Comparison of ENCODE assay signal across 8 cellular contexts in genomic region chr19:3625996-3626472, GRCh38. TPM values are rescaled to one million over a fixed set of nuclear protein-coding genes. Genes with fewer than 3 reads are reported as not detected.
DNase-seq lines count a peak whose midpoint lies in the region; ATAC-seq, FAIRE-seq and TF ChIP-seq lines count a peak whose summit lies in the region.

No MANE protein-coding gene starts in this region.

- H3K4me2 ChIP-seq in HepG2 (ENCODE audit: low read depth, low read length), result peak overlapping the region; percentile 90

- FAIRE-seq in HepG2 (lab: Jason Lieb, UNC), result no peak

- CTCF ChIA-PET in HepG2 (lab: Yijun Ruan, JAX; ENCODE audit: low intra/inter-chr PET ratio, low total read pairs), result no interaction called here

- H3K9me3 ChIP-seq in HepG2 (ENCODE audit: low read length) (no peaks in the 10 kb centered on the region), upper lobe of right lung (no peaks in the 10 kb centered on the region)

- TF ChIP-seq EP300 in HepG2 (IDR thresholded peaks at IDR 0.05; ENCODE audit: low read depth in 2 of 2, low read length in 2 of 2) (no peak), HepG2 (CRISPR knock-in tag; IDR thresholded peaks at IDR 0.05; ENCODE audit: borderline replicate concordance) (no peak)

- peak overlapping the region; percentile 97 for H3K27ac ChIP-seq in HepG2 (ENCODE audit: extremely low read length, insufficient read depth, low read length)
- H3K27ac ChIP-seq in upper lobe of right lung, result peak overlapping the region; percentile 93

- peaks cover 8% of the 10 kb centered on the region; the same call in 1 of the 2 replicates for H4K20me1 ChIP-seq in HepG2 (ENCODE audit: insufficient read depth, low read length)

- in situ Hi-C loops in HepG2 (cut with HindIII; ENCODE audit: extremely low pct_ligation_motif_present, low pct_unique_long_range_greater_than_20kb), result no loop called here

- peaks cover 18% of the 10 kb centered on the region for H3K4me1 ChIP-seq in HepG2 (ENCODE audit: insufficient read depth, low read length)
- H3K4me1 ChIP-seq in upper lobe of right lung, result peaks cover 15% of the 10 kb centered on the region

- DNase-seq in GM12865 (ENCODE audit: low read depth) (no peak), astrocyte of the hippocampus (ENCODE audit: low read depth, low spot score) (peak; percentile 30), HepG2 (ENCODE audit: low spot score) (no peak), upper lobe of right lung (no peak), NCI-H748 (lab: John Stamatoyannopoulos, UW; ENCODE audit: unreplicated experiment) (no peak)

- POLR2A ChIA-PET in HepG2 (lab: Yijun Ruan, JAX), result no interaction called here

- TSS peak; percentile 59 for BruUV-seq in HepG2 (replicated peaks; lab: Mats Ljungman, UMichigan)

- H3K27me3 ChIP-seq in HepG2 (ENCODE audit: control insufficient read depth in 1 of 2, insufficient read depth in 2 of 2, low read length in 2 of 2) (no peaks in the 10 kb centered on the region; a peak in 1 of 5 replicates), upper lobe of right lung (no peaks in the 10 kb centered on the region)

- no peak overlapping the region for H2AFZ ChIP-seq in HepG2 (ENCODE audit: low read length)

- peak overlapping the region; percentile 90 for H3K9ac ChIP-seq in HepG2 (ENCODE audit: insufficient read depth, low read depth, low read length)

- no peak for TF ChIP-seq RAD21 in HepG2 (CRISPR knock-in tag; IDR thresholded peaks at IDR 0.05)

- TF ChIP-seq POLR2A in HepG2 (IDR thresholded peaks at IDR 0.05; ENCODE audit: insufficient read depth in 1 of 2, low read depth in 2 of 2, low read length in 2 of 2), result no peak

- under 1% methylated on average over 21 of the region's 21 CpGs for WGBS in HepG2 (ENCODE audit: low lambda C conversion rate)

- intact Hi-C loops in HepG2 (cut with micrococcal nuclease; ENCODE audit: unreplicated experiment) (loop anchor here (5.0 kb wide), 1 partner anchor 716 kb away; the partner anchor contains the start of gene MPND), upper lobe of right lung (cut with DNase I) (no loop called here)

- peak overlapping the region; percentile 87 for H3K4me3 ChIP-seq in GM12865 (ENCODE audit: low read depth, low read length)
- peak overlapping the region; percentile 86 to 91 (median 89) for H3K4me3 ChIP-seq in HepG2 (replicated peaks in 1 of 3; ENCODE audit: insufficient read depth in 1 of 3, low read depth in 2 of 3, low read length in 3 of 3)
- H3K4me3 ChIP-seq in upper lobe of right lung, result peak overlapping the region; percentile 77

- peaks cover 20% of the 10 kb centered on the region for H3K79me2 ChIP-seq in HepG2 (ENCODE audit: insufficient read depth, low read length)

- ATAC-seq in HG03521 (IDR thresholded peaks at IDR 0.05; ENCODE audit: unreplicated experiment), result peak; percentile 4
- peak; percentile 27 for ATAC-seq in HepG2
- ATAC-seq in upper lobe of right lung, result no peak
- no peak for ATAC-seq in HG02623 (IDR thresholded peaks at IDR 0.05; ENCODE audit: unreplicated experiment)
- ATAC-seq in GM18868 (IDR thresholded peaks at IDR 0.05; ENCODE audit: unreplicated experiment), result no peak

- H3K36me3 ChIP-seq in HepG2 (replicated peaks in 1 of 2; ENCODE audit: control insufficient read depth in 1 of 2, insufficient read depth in 2 of 2, low read length in 2 of 2), result peaks cover 4 to 5% of the 10 kb centered on the region in 2 experiments; a peak in 2 of 5 replicates
- peaks cover 17% of the 10 kb centered on the region for H3K36me3 ChIP-seq in upper lobe of right lung

- TF ChIP-seq CTCF in GM12865 (IDR thresholded peaks at IDR 0.05; ENCODE audit: insufficient read depth, low read depth, low read length, missing control alignments) (no peak), HepG2 (CRISPR knock-in tag; IDR thresholded peaks at IDR 0.05) (no peak), upper lobe of right lung (IDR thresholded peaks at IDR 0.05) (no peak)

RNA-seq across cellular contexts. Expression of gene CACTIN, which starts 0.6 kb away (rescaled TPM):
- total RNA-seq in HepG2 (2016; rRNA removed; fragmentation: Illumina TruSeq; extraction: Trizol) (11.1 and 16.6 TPM in 2 replicates), upper lobe of right lung (24.3 TPM)
- total RNA-seq in HepG2 (2016; cell fraction: cytosol; rRNA removed; fragmentation: Illumina TruSeq; extraction: Trizol; ENCODE audit: low read depth), result 2.8 and 3.1 TPM in 2 replicates
- 11.2 and 17.9 TPM in 2 replicates for total RNA-seq in HepG2 (2016; cell fraction: insoluble cytoplasmic fraction; rRNA removed; fragmentation: Illumina TruSeq; extraction: Trizol)
- 4.7 and 5.6 TPM in 2 replicates for total RNA-seq in HepG2 (2016; cell fraction: membrane; rRNA removed; fragmentation: Illumina TruSeq; extraction: Trizol)
- 9.0 and 11.6 TPM in 2 replicates for total RNA-seq in HepG2 (2016; cell fraction: nucleus; rRNA removed; fragmentation: Illumina TruSeq; extraction: Trizol)
- 10.0 and 11.5 TPM in 2 replicates for polyA plus RNA-seq in HepG2 (2011; rRNA removed)
- 6.6 and 11.2 TPM in 2 replicates for polyA plus RNA-seq in HepG2 (2011; cell fraction: cytosol; rRNA removed)
- 31.8 and 41.5 TPM in 2 replicates for polyA plus RNA-seq in HepG2 (2011; cell fraction: nucleus; rRNA removed)
- polyA plus RNA-seq in HepG2 (2012), result 5.7 and 5.8 TPM in 2 replicates
- polyA plus RNA-seq in HepG2 (2016; cell fraction: cytosol; fragmentation: Illumina TruSeq; extraction: Trizol; ENCODE audit: low read depth), result 1.7 and 1.8 TPM in 2 replicates
- 10.2 and 13.0 TPM in 2 replicates for polyA plus RNA-seq in HepG2 (2016; cell fraction: insoluble cytoplasmic fraction; fragmentation: Illumina TruSeq; extraction: Trizol; ENCODE audit: low read depth)
- polyA plus RNA-seq in HepG2 (2016; cell fraction: membrane; fragmentation: Illumina TruSeq; extraction: Trizol; ENCODE audit: low read depth), result 3.7 and 4.0 TPM in 2 replicates
- 28.6 and 30.2 TPM in 2 replicates for polyA plus RNA-seq in HepG2 (2016; cell fraction: nucleus; fragmentation: Illumina TruSeq; extraction: Trizol; ENCODE audit: insufficient read depth, low read depth)
- polyA minus RNA-seq in HepG2 (2011; rRNA and poly(A)+ RNA removed; ENCODE audit: low replicate concordance), result 9.7 and 19.5 TPM in 2 replicates
- 5.0 and 5.2 TPM in 2 replicates for polyA minus RNA-seq in HepG2 (2011; cell fraction: cytosol; rRNA and poly(A)+ RNA removed)
- 5.3 and 5.7 TPM in 2 replicates for polyA minus RNA-seq in HepG2 (2011; cell fraction: nucleus; rRNA and poly(A)+ RNA removed)

RNA-seq across cellular contexts. Expression of gene TBXA2R, which starts 19.4 kb away (rescaled TPM):
- not detected in 2 replicates for total RNA-seq in HepG2 (2016; rRNA removed; fragmentation: Illumina TruSeq; extraction: Trizol)
- not detected in 2 replicates for total RNA-seq in HepG2 (2016; cell fraction: cytosol; rRNA removed; fragmentation: Illumina TruSeq; extraction: Trizol; ENCODE audit: low read depth)
- not detected in 2 replicates for total RNA-seq in HepG2 (2016; cell fraction: insoluble cytoplasmic fraction; rRNA removed; fragmentation: Illumina TruSeq; extraction: Trizol)
- not detected in 2 replicates for total RNA-seq in HepG2 (2016; cell fraction: membrane; rRNA removed; fragmentation: Illumina TruSeq; extraction: Trizol)
- not detected in 2 replicates for total RNA-seq in HepG2 (2016; cell fraction: nucleus; rRNA removed; fragmentation: Illumina TruSeq; extraction: Trizol)
- 0.05 and 0.09 TPM in 2 replicates for polyA plus RNA-seq in HepG2 (2011; rRNA removed)
- polyA plus RNA-seq in HepG2 (2011; cell fraction: cytosol; rRNA removed), result 0.04 TPM in 2 replicates
- polyA plus RNA-seq in HepG2 (2011; cell fraction: nucleus; rRNA removed), result 0.11 TPM in 1 of 2 replicates, not detected in the other
- not detected in 2 replicates for polyA plus RNA-seq in HepG2 (2012)
- polyA plus RNA-seq in HepG2 (2016; cell fraction: cytosol; fragmentation: Illumina TruSeq; extraction: Trizol; ENCODE audit: low read depth), result not detected in 2 replicates
- polyA plus RNA-seq in HepG2 (2016; cell fraction: insoluble cytoplasmic fraction; fragmentation: Illumina TruSeq; extraction: Trizol; ENCODE audit: low read depth), result not detected in 2 replicates
- not detected in 2 replicates for polyA plus RNA-seq in HepG2 (2016; cell fraction: membrane; fragmentation: Illumina TruSeq; extraction: Trizol; ENCODE audit: low read depth)
- polyA plus RNA-seq in HepG2 (2016; cell fraction: nucleus; fragmentation: Illumina TruSeq; extraction: Trizol; ENCODE audit: insufficient read depth, low read depth), result not detected in 2 replicates
- 0.20 and 1.3 TPM in 2 replicates for polyA minus RNA-seq in HepG2 (2011; rRNA and poly(A)+ RNA removed; ENCODE audit: low replicate concordance)
- not detected in 2 replicates for polyA minus RNA-seq in HepG2 (2011; cell fraction: cytosol; rRNA and poly(A)+ RNA removed)
- not detected in 2 replicates for polyA minus RNA-seq in HepG2 (2011; cell fraction: nucleus; rRNA and poly(A)+ RNA removed)
- total RNA-seq in upper lobe of right lung, result 4.7 TPM

RNA-seq across cellular contexts. Expression of gene GIPC3, which starts 40.8 kb away (rescaled TPM):
- not detected in 2 replicates for total RNA-seq in HepG2 (2016; rRNA removed; fragmentation: Illumina TruSeq; extraction: Trizol)
- not detected in 2 replicates for total RNA-seq in HepG2 (2016; cell fraction: cytosol; rRNA removed; fragmentation: Illumina TruSeq; extraction: Trizol; ENCODE audit: low read depth)
- total RNA-seq in HepG2 (2016; cell fraction: insoluble cytoplasmic fraction; rRNA removed; fragmentation: Illumina TruSeq; extraction: Trizol), result not detected in 2 replicates
- not detected in 2 replicates for total RNA-seq in HepG2 (2016; cell fraction: membrane; rRNA removed; fragmentation: Illumina TruSeq; extraction: Trizol)
- total RNA-seq in HepG2 (2016; cell fraction: nucleus; rRNA removed; fragmentation: Illumina TruSeq; extraction: Trizol), result not detected in 2 replicates
- polyA plus RNA-seq in HepG2 (2011; rRNA removed), result 0.05 and 0.08 TPM in 2 replicates
- 0.01 and 0.03 TPM in 2 replicates for polyA plus RNA-seq in HepG2 (2011; cell fraction: cytosol; rRNA removed)
- 0.14 and 0.17 TPM in 2 replicates for polyA plus RNA-seq in HepG2 (2011; cell fraction: nucleus; rRNA removed)
- polyA plus RNA-seq in HepG2 (2012), result 0.04 TPM in 1 of 2 replicates, not detected in the other
- not detected in 2 replicates for polyA plus RNA-seq in HepG2 (2016; cell fraction: cytosol; fragmentation: Illumina TruSeq; extraction: Trizol; ENCODE audit: low read depth)
- not detected in 2 replicates for polyA plus RNA-seq in HepG2 (2016; cell fraction: insoluble cytoplasmic fraction; fragmentation: Illumina TruSeq; extraction: Trizol; ENCODE audit: low read depth)
- not detected in 2 replicates for polyA plus RNA-seq in HepG2 (2016; cell fraction: membrane; fragmentation: Illumina TruSeq; extraction: Trizol; ENCODE audit: low read depth)
- not detected in 2 replicates for polyA plus RNA-seq in HepG2 (2016; cell fraction: nucleus; fragmentation: Illumina TruSeq; extraction: Trizol; ENCODE audit: insufficient read depth, low read depth)
- 0.02 and 5.9 TPM in 2 replicates for polyA minus RNA-seq in HepG2 (2011; rRNA and poly(A)+ RNA removed; ENCODE audit: low replicate concordance)
- polyA minus RNA-seq in HepG2 (2011; cell fraction: cytosol; rRNA and poly(A)+ RNA removed), result not detected in 2 replicates
- not detected in 2 replicates for polyA minus RNA-seq in HepG2 (2011; cell fraction: nucleus; rRNA and poly(A)+ RNA removed)
- total RNA-seq in upper lobe of right lung, result 6.5 TPM

RNA-seq across cellular contexts. Expression of gene HMG20B, which starts 53.3 kb away (rescaled TPM):
- total RNA-seq in HepG2 (2016; rRNA removed; fragmentation: Illumina TruSeq; extraction: Trizol) (23.0 and 29.2 TPM in 2 replicates), upper lobe of right lung (60.0 TPM)
- total RNA-seq in HepG2 (2016; cell fraction: cytosol; rRNA removed; fragmentation: Illumina TruSeq; extraction: Trizol; ENCODE audit: low read depth), result 26.2 and 31.3 TPM in 2 replicates
- 26.2 and 29.0 TPM in 2 replicates for total RNA-seq in HepG2 (2016; cell fraction: insoluble cytoplasmic fraction; rRNA removed; fragmentation: Illumina TruSeq; extraction: Trizol)
- total RNA-seq in HepG2 (2016; cell fraction: membrane; rRNA removed; fragmentation: Illumina TruSeq; extraction: Trizol), result 40.2 and 42.4 TPM in 2 replicates
- total RNA-seq in HepG2 (2016; cell fraction: nucleus; rRNA removed; fragmentation: Illumina TruSeq; extraction: Trizol), result 17.0 TPM in 2 replicates
- polyA plus RNA-seq in HepG2 (2011; rRNA removed), result 23.9 and 24.8 TPM in 2 replicates
- 17.7 and 28.8 TPM in 2 replicates for polyA plus RNA-seq in HepG2 (2011; cell fraction: cytosol; rRNA removed)
- polyA plus RNA-seq in HepG2 (2011; cell fraction: nucleus; rRNA removed), result 73.5 and 97.4 TPM in 2 replicates
- polyA plus RNA-seq in HepG2 (2012), result 19.0 and 22.8 TPM in 2 replicates
- 33.9 and 35.6 TPM in 2 replicates for polyA plus RNA-seq in HepG2 (2016; cell fraction: cytosol; fragmentation: Illumina TruSeq; extraction: Trizol; ENCODE audit: low read depth)
- 36.6 TPM in 2 replicates for polyA plus RNA-seq in HepG2 (2016; cell fraction: insoluble cytoplasmic fraction; fragmentation: Illumina TruSeq; extraction: Trizol; ENCODE audit: low read depth)
- 38.7 and 44.5 TPM in 2 replicates for polyA plus RNA-seq in HepG2 (2016; cell fraction: membrane; fragmentation: Illumina TruSeq; extraction: Trizol; ENCODE audit: low read depth)
- polyA plus RNA-seq in HepG2 (2016; cell fraction: nucleus; fragmentation: Illumina TruSeq; extraction: Trizol; ENCODE audit: insufficient read depth, low read depth), result 80.7 and 81.4 TPM in 2 replicates
- 13.9 and 67.7 TPM in 2 replicates for polyA minus RNA-seq in HepG2 (2011; rRNA and poly(A)+ RNA removed; ENCODE audit: low replicate concordance)
- polyA minus RNA-seq in HepG2 (2011; cell fraction: cytosol; rRNA and poly(A)+ RNA removed), result 10.8 and 16.1 TPM in 2 replicates
- polyA minus RNA-seq in HepG2 (2011; cell fraction: nucleus; rRNA and poly(A)+ RNA removed), result 8.7 and 9.7 TPM in 2 replicates

Comparison
In these comparisons a context has a peak if more than half of its experiments do, and no peak if none do; other contexts are left out.
1. ATAC-seq: peak in HG03521 (single experiment) and HepG2 (single experiment); none in upper lobe of right lung (single experiment), HG02623 (single experiment) and GM18868 (single experiment).
2. Peak in every context shown above with its lines, with median percentiles within 50 percentile points of each other: H3K4me3 ChIP-seq.